30 cellular contexts compared by ENCODE assay signal in the genomic region with DNA sequence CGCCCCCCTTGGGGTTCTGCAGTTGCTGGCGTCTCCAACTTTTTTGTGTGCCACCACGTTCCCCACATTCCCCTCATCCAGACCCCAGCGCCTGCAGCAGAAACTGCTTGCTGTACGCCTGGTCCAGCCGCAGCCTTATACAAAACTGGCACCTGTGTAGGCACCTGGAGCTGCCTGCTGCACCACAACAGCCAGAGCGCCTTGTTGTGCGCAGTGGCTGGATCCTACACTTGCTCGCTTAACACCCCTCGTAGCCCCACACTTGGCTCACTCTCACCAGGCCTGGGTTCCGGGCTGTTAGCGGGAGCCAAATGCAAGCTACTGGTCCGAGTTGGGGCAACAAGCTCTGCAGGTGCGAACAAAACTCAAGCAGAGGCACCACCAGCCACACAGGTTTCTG.
DNase-seq lines count a peak whose midpoint lies in the region; ATAC-seq, FAIRE-seq and TF ChIP-seq lines count a peak whose summit lies in the region.
"Had no signal": no experiment of that assay in that cellular context is flagged by ENCODE, and none has a peak within 500 bp of the region (broad histone marks: within the 10 kb centered on the region; RNA-seq: fewer than 3 reads in every experiment).

No MANE protein-coding gene starts in this region.

- POLR2A ChIA-PET in T-cell (lab: Charles Lee): no interaction called here

- H2BK12ac ChIP-seq in H9 (ENCODE audit: insufficient read length, low read depth, low read length) (no peak overlapping the region), neuronal stem cell (ENCODE audit: low read length) (peak overlapping the region; percentile 14)

- H4K91ac ChIP-seq in H9 (ENCODE audit: insufficient read length, low read depth, low read length): no peak overlapping the region
- no peak overlapping the region for H4K91ac ChIP-seq in neuronal stem cell (ENCODE audit: low read depth, low read length, poor library complexity)

- H3T11ph ChIP-seq in H9 (ENCODE audit: low read length): no peak overlapping the region

- no peaks in the 10 kb centered on the region for H3K4me1 ChIP-seq in H9 (ENCODE audit: insufficient read depth, low read length)
- H3K4me1 ChIP-seq in neuronal stem cell (ENCODE audit: control insufficient read depth in 2 of 2, insufficient read depth in 1 of 2, low read depth in 1 of 2, low read length in 2 of 2): no peaks in the 10 kb centered on the region
- H3K4me1 ChIP-seq: BLaER1 treated with 17β-estradiol and CSF1 and Interleukin-3, amounts not matched to agents 10 nM and 100 nM; lower lobe of right lung; prostate gland had no signal

- no peak for TF ChIP-seq POLR2A in H54 (IDR thresholded peaks at IDR 0.05; ENCODE audit: low read depth, low read length)

- H3K4me1 Mint-ChIP-seq in H9: peaks cover 5 to 6% of the 10 kb centered on the region in 2 experiments
- H3K4me1 Mint-ChIP-seq in T-cell: no peaks in the 10 kb centered on the region
- H3K4me1 Mint-ChIP-seq: activated naive CD4-positive, alpha-beta T cell treated with anti-CD3 and anti-CD28 coated beads, Interleukin-2, amount 50 U/mL, for 24 hours; activated T-helper 17 cell treated with anti-CD3 and anti-CD28 coated beads, Interleukin-2, amount 50 U/mL, for 72 hours; IgD-negative memory B cell; naive thymus-derived CD8-positive, alpha-beta T cell; stimulated activated naive B cell treated with anti-CD40 and anti-IgM and Interleukin-4, amounts not matched to agents 10 μg/mL and 1 μg/mL and 100 μg/mL, for 72 hours had no signal

- peaks cover 0 to 12% of the 10 kb centered on the region in 2 experiments; a peak in 4 of 5 replicates for H3K9me3 Mint-ChIP-seq in H9
- H3K9me3 Mint-ChIP-seq in T-cell: peaks cover 5 to 8% (median 5%) of the 10 kb centered on the region in 3 donors
- H3K9me3 Mint-ChIP-seq: activated naive CD4-positive, alpha-beta T cell treated with anti-CD3 and anti-CD28 coated beads, Interleukin-2, amount 50 U/mL, for 24 hours; T-helper 1 cell treated with Interleukin-12 subunit alpha and Interleukin-12 subunit beta and Interleukin-4 antibody, amounts not matched to agents 30 μg/mL and 1 μg/mL, for 36 hours; type B pancreatic cell had no signal

- H3K27ac ChIP-seq in H9 (ENCODE audit: insufficient read length, low read depth, low read length): no peak overlapping the region
- no peak overlapping the region for H3K27ac ChIP-seq in neuronal stem cell (replicated peaks; ENCODE audit: low read length)
- H3K27ac ChIP-seq: BLaER1 treated with 17β-estradiol and CSF1 and Interleukin-3, amounts not matched to agents 10 nM and 100 nM; lower lobe of right lung; prostate gland; RWPE1 had no signal

- FAIRE-seq in H54 (lab: Jason Lieb, UNC): no peak
- FAIRE-seq: bronchial epithelial cell had no signal

- H2BK15ac ChIP-seq in H9 (ENCODE audit: low read depth, low read length) (no peak overlapping the region), neuronal stem cell (ENCODE audit: low read length) (no peak overlapping the region)

- H3K79me1 ChIP-seq in H9 (ENCODE audit: insufficient read depth, low read depth, low read length, poor library complexity, severe bottlenecking) (no peaks in the 10 kb centered on the region), neuronal stem cell (ENCODE audit: low read depth, low read length) (no peaks in the 10 kb centered on the region)

- no peak overlapping the region for H3K18ac ChIP-seq in H9 (ENCODE audit: insufficient read length, low read depth, low read length)
- H3K18ac ChIP-seq in neuronal stem cell (ENCODE audit: low read length): no peak overlapping the region

- H3K27ac Mint-ChIP-seq in H9 (no peak overlapping the region), T-cell (no peak overlapping the region)
- H3K27ac Mint-ChIP-seq: activated CD8-positive, alpha-beta T cell treated with anti-CD3 and anti-CD28 coated beads, Interleukin-2, amount 10 ng/mL, durations not matched to agents 7 days and 5 days; activated naive CD4-positive, alpha-beta T cell treated with anti-CD3 and anti-CD28 coated beads, Interleukin-2, amount 50 U/mL, for 24 hours; activated T-helper 17 cell treated with anti-CD3 and anti-CD28 coated beads, Interleukin-2, amount 50 U/mL, for 72 hours; effector memory CD8-positive, alpha-beta T cell; naive thymus-derived CD8-positive, alpha-beta T cell; stimulated activated naive B cell treated with anti-CD40 and anti-IgM and Interleukin-4, amounts not matched to agents 10 μg/mL and 1 μg/mL and 100 μg/mL, for 72 hours; T-helper 1 cell treated with Interleukin-12 subunit alpha and Interleukin-12 subunit beta and Interleukin-4 antibody, amounts not matched to agents 30 μg/mL and 1 μg/mL, for 36 hours; type B pancreatic cell had no signal

- intact Hi-C loops in Right ventricle myocardium superior (cut with DNase I): no loop called here

- DNase-seq in AG20443 (ENCODE audit: low spot score): peak; percentile 1
- DNase-seq in H9: peak; percentile 30
- DNase-seq in Right ventricle myocardium superior: peak; percentile 40
- no peak for DNase-seq in neuronal stem cell (ENCODE audit: low spot score)
- DNase-seq in H54 (ENCODE audit: insufficient read length, low spot score): no peak
- DNase-seq in NCI-H1694 treated with DMSO at 0.1 percent for 48 hours (lab: John Stamatoyannopoulos, UW): no peak
- DNase-seq in T-cell: no peak
- DNase-seq: activated CD4-positive, alpha-beta T cell treated with anti-CD3 and anti-CD28 coated beads for 4 hours; activated CD8-positive, alpha-beta T cell treated with anti-CD3 and anti-CD28 coated beads, Interleukin-2, amount 10 ng/mL, durations not matched to agents 7 days and 5 days; amygdala; effector memory CD8-positive, alpha-beta T cell; glutamatergic neuron; islet precursor cell; lower lobe of right lung; naive thymus-derived CD8-positive, alpha-beta T cell; NCI-H187 treated with DMSO at 0.1 percent for 48 hours; NCI-H2171; nucleus accumbens; stimulated activated naive B cell treated with anti-CD40 and anti-IgM and Interleukin-4, amounts not matched to agents 10 μg/mL and 1 μg/mL and 100 μg/mL, for 72 hours; substantia nigra had no signal

- no peak overlapping the region for H2BK20ac ChIP-seq in H9 (ENCODE audit: low read depth, low read length, poor library complexity, severe bottlenecking)

- H2BK5ac ChIP-seq in H9 (ENCODE audit: insufficient read length, low read length) (no peak overlapping the region), neuronal stem cell (ENCODE audit: low read length) (no peak overlapping the region)

- no peaks in the 10 kb centered on the region for H3K27me3 ChIP-seq in H9 (ENCODE audit: insufficient read depth, low read length)
- no peaks in the 10 kb centered on the region for H3K27me3 ChIP-seq in neuronal stem cell (ENCODE audit: control insufficient read depth in 3 of 3, insufficient read depth in 3 of 3, low read depth in 1 of 3, low read length in 3 of 3)
- H3K27me3 ChIP-seq: BLaER1 treated with 17β-estradiol and CSF1 and Interleukin-3, amounts not matched to agents 10 nM and 100 nM had no signal

- H3K27me3 Mint-ChIP-seq in H9 (ENCODE audit: low read depth) (no peaks in the 10 kb centered on the region), T-cell (no peaks in the 10 kb centered on the region)
- H3K27me3 Mint-ChIP-seq: activated naive CD4-positive, alpha-beta T cell treated with anti-CD3 and anti-CD28 coated beads, Interleukin-2, amount 50 U/mL, for 24 hours; activated T-helper 17 cell treated with anti-CD3 and anti-CD28 coated beads, Interleukin-2, amount 50 U/mL, for 72 hours; effector memory CD8-positive, alpha-beta T cell; IgD-negative memory B cell; naive thymus-derived CD8-positive, alpha-beta T cell; stimulated activated naive B cell treated with anti-CD40 and anti-IgM and Interleukin-4, amounts not matched to agents 10 μg/mL and 1 μg/mL and 100 μg/mL, for 72 hours; type B pancreatic cell had no signal

- no peak overlapping the region for H4K8ac ChIP-seq in H9 (replicated peaks; ENCODE audit: insufficient read length, low read depth, low read length)
- H4K8ac ChIP-seq in neuronal stem cell (ENCODE audit: low read depth, low read length): no peak overlapping the region

- H3K14ac ChIP-seq in H9 (ENCODE audit: insufficient read depth, low read length) (no peak overlapping the region), neuronal stem cell (ENCODE audit: low read length) (no peak overlapping the region)

- H4K20me1 ChIP-seq in H9 (ENCODE audit: control insufficient read depth, insufficient read depth, insufficient read length): no peaks in the 10 kb centered on the region
- H4K20me1 ChIP-seq: BLaER1 treated with 17β-estradiol and CSF1 and Interleukin-3, amounts not matched to agents 10 nM and 100 nM had no signal

- ATAC-seq in Right ventricle myocardium superior (ENCODE audit: poor library complexity) (peak; percentile 47), T-cell (replicated peaks in 1 of 4) (no peak), GM19467 (IDR thresholded peaks at IDR 0.05; ENCODE audit: unreplicated experiment) (no peak)
- ATAC-seq: activated CD8-positive, alpha-beta T cell treated with anti-CD3 and anti-CD28 coated beads, Interleukin-2, amount 10 ng/mL, durations not matched to agents 7 days and 5 days; activated T-helper 17 cell treated with anti-CD3 and anti-CD28 coated beads, Interleukin-2, amount 50 U/mL, for 72 hours; effector memory CD8-positive, alpha-beta T cell; lower lobe of right lung; naive thymus-derived CD8-positive, alpha-beta T cell; stimulated activated naive B cell treated with anti-CD40 and anti-IgM and Interleukin-4, amounts not matched to agents 10 μg/mL and 1 μg/mL and 100 μg/mL, for 72 hours had no signal

- H3K56ac ChIP-seq in H9 (ENCODE audit: insufficient read length, low read depth, low read length): no peak overlapping the region

- no peak for TF ChIP-seq CTCF in H9 (conservative IDR thresholded peaks at IDR 0.05)

- H3K4me3 Mint-ChIP-seq in H9: no peak overlapping the region
- no peak overlapping the region for H3K4me3 Mint-ChIP-seq in T-cell
- H3K4me3 Mint-ChIP-seq: activated CD8-positive, alpha-beta T cell treated with anti-CD3 and anti-CD28 coated beads, Interleukin-2, amount 10 ng/mL, durations not matched to agents 7 days and 5 days; activated naive CD4-positive, alpha-beta T cell treated with anti-CD3 and anti-CD28 coated beads, Interleukin-2, amount 50 U/mL, for 24 hours; activated T-helper 17 cell treated with anti-CD3 and anti-CD28 coated beads, Interleukin-2, amount 50 U/mL, for 72 hours; effector memory CD8-positive, alpha-beta T cell; IgD-negative memory B cell; naive thymus-derived CD8-positive, alpha-beta T cell; stimulated activated naive B cell treated with anti-CD40 and anti-IgM and Interleukin-4, amounts not matched to agents 10 μg/mL and 1 μg/mL and 100 μg/mL, for 72 hours; T-helper 1 cell treated with Interleukin-12 subunit alpha and Interleukin-12 subunit beta and Interleukin-4 antibody, amounts not matched to agents 30 μg/mL and 1 μg/mL, for 36 hours; type B pancreatic cell had no signal

- H3K9me3 ChIP-seq in H9 (ENCODE audit: control insufficient read depth, low read depth, low read length): no peaks in the 10 kb centered on the region
- H3K9me3 ChIP-seq in neuronal stem cell (replicated peaks in 1 of 2; ENCODE audit: control insufficient read depth in 2 of 2, insufficient read depth in 1 of 2, low read depth in 1 of 2, low read length in 2 of 2): no peaks in the 10 kb centered on the region
- H3K9me3 ChIP-seq: BLaER1 treated with 17β-estradiol and CSF1 and Interleukin-3, amounts not matched to agents 10 nM and 100 nM; lower lobe of right lung; prostate gland had no signal

- H3K23ac ChIP-seq in H9 (ENCODE audit: insufficient read length, low read depth, low read length) (no peak overlapping the region), neuronal stem cell (ENCODE audit: low read depth, low read length, poor library complexity) (no peak overlapping the region)

- H3K4me2 ChIP-seq in H9 (ENCODE audit: insufficient read depth, insufficient read length, low read length) (no peak overlapping the region), neuronal stem cell (ENCODE audit: insufficient read depth, low read length, poor library complexity, severe bottlenecking) (no peak overlapping the region)
- H3K4me2 ChIP-seq: BLaER1 treated with 17β-estradiol and CSF1 and Interleukin-3, amounts not matched to agents 10 nM and 100 nM had no signal

- H2AFZ ChIP-seq in H9 (ENCODE audit: low read length): no peak overlapping the region
- no peak overlapping the region for H2AFZ ChIP-seq in neuronal stem cell (ENCODE audit: low read length)

- no peaks in the 10 kb centered on the region for H3K79me2 ChIP-seq in H9 (ENCODE audit: insufficient read depth, low read length)

- H2BK120ac ChIP-seq in H9 (ENCODE audit: low read depth, low read length, poor library complexity, severe bottlenecking): no peak overlapping the region
- no peak overlapping the region for H2BK120ac ChIP-seq in neuronal stem cell (ENCODE audit: low read depth, low read length)

- H4K5ac ChIP-seq in H9 (ENCODE audit: insufficient read length, low read depth, low read length): no peak overlapping the region

- CTCF ChIA-PET in T-cell (lab: Charles Lee): no interaction called here

- no peaks in the 10 kb centered on the region for H3K23me2 ChIP-seq in H9 (ENCODE audit: insufficient read length, low read depth, low read length, poor library complexity, severe bottlenecking)

- H3K4ac ChIP-seq in H9 (ENCODE audit: low read depth, low read length) (no peak overlapping the region), neuronal stem cell (ENCODE audit: low read length) (no peak overlapping the region)

- no peak overlapping the region for H3K4me3 ChIP-seq in neuronal stem cell (ENCODE audit: low read length in 2 of 2)
- H3K4me3 ChIP-seq: BLaER1 treated with 17β-estradiol and CSF1 and Interleukin-3, amounts not matched to agents 10 nM and 100 nM; lower lobe of right lung; prostate gland had no signal

- WGBS in H9 (ENCODE audit: extremely low coverage, insufficient read length, low lambda C conversion rate): no CpG with 5 or more reads among the region's 14 CpGs
- WGBS in neuronal stem cell (ENCODE audit: extremely low coverage in 2 of 2, insufficient read length in 2 of 2, insufficient replicate concordance in 1 of 2), 2 donors: no CpG with 5 or more reads among the region's 14 CpGs

- no peak overlapping the region for H2AK5ac ChIP-seq in H9 (ENCODE audit: insufficient read length, low read length)
- no peak overlapping the region for H2AK5ac ChIP-seq in neuronal stem cell (ENCODE audit: low read depth, low read length)

- H3K36me3 Mint-ChIP-seq in H9 (ENCODE audit: insufficient read depth in 1 of 3, low read depth in 3 of 3): peaks cover 2 to 9% (median 3%) of the 10 kb centered on the region in 3 experiments; a peak in 4 of 7 replicates
- H3K36me3 Mint-ChIP-seq in T-cell: no peaks in the 10 kb centered on the region
- H3K36me3 Mint-ChIP-seq: activated naive CD4-positive, alpha-beta T cell treated with anti-CD3 and anti-CD28 coated beads, Interleukin-2, amount 50 U/mL, for 24 hours; IgD-negative memory B cell; naive thymus-derived CD8-positive, alpha-beta T cell; stimulated activated naive B cell treated with anti-CD40 and anti-IgM and Interleukin-4, amounts not matched to agents 10 μg/mL and 1 μg/mL and 100 μg/mL, for 72 hours; type B pancreatic cell had no signal

- H3K36me3 ChIP-seq in neuronal stem cell (replicated peaks in 1 of 2; ENCODE audit: control insufficient read depth in 2 of 2, insufficient read depth in 2 of 2, low read length in 2 of 2): no peaks in the 10 kb centered on the region
- H3K36me3 ChIP-seq: BLaER1 treated with 17β-estradiol and CSF1 and Interleukin-3, amounts not matched to agents 10 nM and 100 nM; lower lobe of right lung; prostate gland had no signal

- H3K9ac ChIP-seq in H9 (ENCODE audit: extremely low read depth, insufficient read length, low read length): no peak overlapping the region
- no peak overlapping the region for H3K9ac ChIP-seq in neuronal stem cell (ENCODE audit: low read depth, low read length, poor library complexity)
- H3K9ac ChIP-seq: BLaER1 treated with 17β-estradiol and CSF1 and Interleukin-3, amounts not matched to agents 10 nM and 100 nM had no signal

Comparison
In these comparisons a context has a peak if more than half of its experiments do, and no peak if none do; other contexts are left out.
1. DNase-seq: peak in AG20443 (single experiment), H9 (single experiment) and Right ventricle myocardium superior (single experiment); none in neuronal stem cell (single experiment), H54 (single experiment), NCI-H1694 treated with DMSO at 0.1 percent for 48 hours (single experiment) and T-cell (0 of 34).